Comparison of ENCODE assay signal across 1 cellular context in the genomic region with DNA sequence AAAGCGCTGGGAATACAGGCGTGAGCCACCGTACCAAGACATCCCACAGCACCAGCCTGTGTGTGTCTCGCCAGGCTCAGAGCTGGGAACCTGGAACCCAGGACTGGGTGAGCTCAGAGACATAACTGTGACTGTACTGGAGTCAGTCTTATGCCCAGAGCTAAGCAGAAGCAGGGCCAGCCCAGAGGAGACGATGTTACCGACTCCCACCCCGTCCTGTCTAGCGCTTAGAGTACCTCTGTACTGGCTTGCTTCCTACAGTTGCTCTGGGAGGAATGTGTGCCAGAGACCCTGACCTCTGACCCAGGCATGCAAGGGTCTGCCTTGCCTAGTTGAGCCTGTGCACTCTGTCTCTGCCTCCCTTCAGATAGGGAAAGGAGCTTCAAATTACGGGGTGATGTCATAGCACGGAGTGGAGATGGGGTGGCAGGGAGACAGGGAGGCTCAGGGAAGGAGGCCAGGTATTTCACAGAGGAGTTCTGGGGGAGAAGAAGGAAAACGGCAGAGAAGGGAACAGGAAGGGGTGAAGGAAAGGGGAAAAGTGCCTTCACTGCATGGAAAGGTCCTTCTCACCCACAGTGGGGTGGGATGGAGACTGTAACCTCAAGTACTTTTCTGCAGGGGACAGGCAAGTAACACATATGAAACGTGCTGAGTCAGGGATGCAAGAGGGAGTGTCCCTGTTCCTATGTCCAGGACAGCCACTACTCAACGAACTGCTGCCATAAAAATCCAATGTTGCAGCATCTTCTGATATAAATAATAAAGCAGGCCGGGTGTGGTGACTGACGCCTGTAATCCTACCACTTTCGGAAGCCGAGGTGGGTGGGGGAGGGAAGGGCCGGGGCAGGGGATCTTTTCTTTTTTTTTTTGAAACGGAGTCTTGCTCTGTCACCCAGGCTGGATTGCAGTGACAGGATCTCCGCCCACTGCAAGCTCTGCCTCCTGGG.
TF ChIP-seq lines count a peak whose summit lies in the region.

No MANE protein-coding gene starts in this region.

TF ChIP-seq in HepG2, 621 proteins besides CTCF, POLR2A, EP300 and RAD21 (continued from another document and continues in another):
- TF ChIP-seq, protein P1, sequence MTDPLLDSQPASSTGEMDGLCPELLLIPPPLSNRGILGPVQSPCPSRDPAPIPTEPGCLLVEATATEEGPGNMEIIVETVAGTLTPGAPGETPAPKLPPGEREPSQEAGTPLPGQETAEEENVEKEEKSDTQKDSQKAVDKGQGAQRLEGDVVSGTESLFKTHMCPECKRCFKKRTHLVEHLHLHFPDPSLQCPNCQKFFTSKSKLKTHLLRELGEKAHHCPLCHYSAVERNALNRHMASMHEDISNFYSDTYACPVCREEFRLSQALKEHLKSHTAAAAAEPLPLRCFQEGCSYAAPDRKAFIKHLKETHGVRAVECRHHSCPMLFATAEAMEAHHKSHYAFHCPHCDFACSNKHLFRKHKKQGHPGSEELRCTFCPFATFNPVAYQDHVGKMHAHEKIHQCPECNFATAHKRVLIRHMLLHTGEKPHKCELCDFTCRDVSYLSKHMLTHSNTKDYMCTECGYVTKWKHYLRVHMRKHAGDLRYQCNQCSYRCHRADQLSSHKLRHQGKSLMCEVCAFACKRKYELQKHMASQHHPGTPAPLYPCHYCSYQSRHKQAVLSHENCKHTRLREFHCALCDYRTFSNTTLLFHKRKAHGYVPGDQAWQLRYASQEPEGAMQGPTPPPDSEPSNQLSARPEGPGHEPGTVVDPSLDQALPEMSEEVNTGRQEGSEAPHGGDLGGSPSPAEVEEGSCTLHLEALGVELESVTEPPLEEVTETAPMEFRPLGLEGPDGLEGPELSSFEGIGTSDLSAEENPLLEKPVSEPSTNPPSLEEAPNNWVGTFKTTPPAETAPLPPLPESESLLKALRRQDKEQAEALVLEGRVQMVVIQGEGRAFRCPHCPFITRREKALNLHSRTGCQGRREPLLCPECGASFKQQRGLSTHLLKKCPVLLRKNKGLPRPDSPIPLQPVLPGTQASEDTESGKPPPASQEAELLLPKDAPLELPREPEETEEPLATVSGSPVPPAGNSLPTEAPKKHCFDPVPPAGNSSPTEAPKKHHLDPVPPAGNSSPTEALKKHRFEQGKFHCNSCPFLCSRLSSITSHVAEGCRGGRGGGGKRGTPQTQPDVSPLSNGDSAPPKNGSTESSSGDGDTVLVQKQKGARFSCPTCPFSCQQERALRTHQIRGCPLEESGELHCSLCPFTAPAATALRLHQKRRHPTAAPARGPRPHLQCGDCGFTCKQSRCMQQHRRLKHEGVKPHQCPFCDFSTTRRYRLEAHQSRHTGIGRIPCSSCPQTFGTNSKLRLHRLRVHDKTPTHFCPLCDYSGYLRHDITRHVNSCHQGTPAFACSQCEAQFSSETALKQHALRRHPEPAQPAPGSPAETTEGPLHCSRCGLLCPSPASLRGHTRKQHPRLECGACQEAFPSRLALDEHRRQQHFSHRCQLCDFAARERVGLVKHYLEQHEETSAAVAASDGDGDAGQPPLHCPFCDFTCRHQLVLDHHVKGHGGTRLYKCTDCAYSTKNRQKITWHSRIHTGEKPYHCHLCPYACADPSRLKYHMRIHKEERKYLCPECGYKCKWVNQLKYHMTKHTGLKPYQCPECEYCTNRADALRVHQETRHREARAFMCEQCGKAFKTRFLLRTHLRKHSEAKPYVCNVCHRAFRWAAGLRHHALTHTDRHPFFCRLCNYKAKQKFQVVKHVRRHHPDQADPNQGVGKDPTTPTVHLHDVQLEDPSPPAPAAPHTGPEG (CRISPR knock-in tag; IDR thresholded peaks at IDR 0.05) = no peak
- TF ChIP-seq ZNF558 (CRISPR knock-in tag; IDR thresholded peaks at IDR 0.05; ENCODE audit: borderline replicate concordance) (no peak), EHMT2 (IDR thresholded peaks at IDR 0.05; ENCODE audit: borderline replicate concordance, low read depth, low read length) (no peak), MLX (CRISPR knock-in tag; IDR thresholded peaks at IDR 0.05) (peak; percentile 29; the same call in 1 of the 2 replicates), HNRNPL (IDR thresholded peaks at IDR 0.05; ENCODE audit: low read depth, low read length) (no peak), RFX1 (IDR thresholded peaks at IDR 0.05) (no peak), NFIB (CRISPR knock-in tag; IDR thresholded peaks at IDR 0.05; ENCODE audit: borderline replicate concordance) (no peak), ELF1 (CRISPR knock-in tag; IDR thresholded peaks at IDR 0.05) (no peak), SRSF9 (IDR thresholded peaks at IDR 0.05; ENCODE audit: borderline replicate concordance, insufficient read depth, low read depth, low read length, poor library complexity, severe bottlenecking) (no peak), GATAD2A (CRISPR knock-in tag; IDR thresholded peaks at IDR 0.05) (peak; percentile 66), REXO4 (CRISPR knock-in tag; IDR thresholded peaks at IDR 0.05; ENCODE audit: borderline replicate concordance) (no peak), NR3C1 (CRISPR knock-in tag; IDR thresholded peaks at IDR 0.05) (no peak), NFAT5 (CRISPR knock-in tag; IDR thresholded peaks at IDR 0.05) (no peak), ZNF251 (CRISPR knock-in tag; IDR thresholded peaks at IDR 0.05) (no peak), ZNF574 (CRISPR knock-in tag; IDR thresholded peaks at IDR 0.05) (peak; percentile 68), RFX3 (CRISPR knock-in tag; IDR thresholded peaks at IDR 0.05) (no peak), ZNF724P (CRISPR knock-in tag; IDR thresholded peaks at IDR 0.05; ENCODE audit: borderline replicate concordance) (no peak), DPF2 (CRISPR knock-in tag; IDR thresholded peaks at IDR 0.05; ENCODE audit: borderline replicate concordance, low read depth) (no peak), MIER3 (CRISPR knock-in tag; IDR thresholded peaks at IDR 0.05; ENCODE audit: borderline replicate concordance) (peak; percentile 77; the same call in 1 of the 2 replicates), NRL (CRISPR knock-in tag; IDR thresholded peaks at IDR 0.05; ENCODE audit: borderline replicate concordance) (no peak; the same call in 1 of the 2 replicates), SMARCC2 (IDR thresholded peaks at IDR 0.05) (no peak), ZKSCAN1 (IDR thresholded peaks at IDR 0.05; ENCODE audit: low read length) (no peak), AHDC1 (CRISPR knock-in tag; IDR thresholded peaks at IDR 0.05; ENCODE audit: borderline replicate concordance) (no peak), ZNF564 (CRISPR knock-in tag; IDR thresholded peaks at IDR 0.05) (no peak), SNRNP70 (IDR thresholded peaks at IDR 0.05; ENCODE audit: low read depth, low read length) (no peak), NCOA1 (CRISPR knock-in tag; IDR thresholded peaks at IDR 0.05) (peak; percentile 19; the same call in 1 of the 2 replicates)
- TF ChIP-seq, protein P2, sequence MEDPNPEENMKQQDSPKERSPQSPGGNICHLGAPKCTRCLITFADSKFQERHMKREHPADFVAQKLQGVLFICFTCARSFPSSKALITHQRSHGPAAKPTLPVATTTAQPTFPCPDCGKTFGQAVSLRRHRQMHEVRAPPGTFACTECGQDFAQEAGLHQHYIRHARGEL (CRISPR knock-in tag; IDR thresholded peaks at IDR 0.05) = no peak
- TF ChIP-seq, protein P3, sequence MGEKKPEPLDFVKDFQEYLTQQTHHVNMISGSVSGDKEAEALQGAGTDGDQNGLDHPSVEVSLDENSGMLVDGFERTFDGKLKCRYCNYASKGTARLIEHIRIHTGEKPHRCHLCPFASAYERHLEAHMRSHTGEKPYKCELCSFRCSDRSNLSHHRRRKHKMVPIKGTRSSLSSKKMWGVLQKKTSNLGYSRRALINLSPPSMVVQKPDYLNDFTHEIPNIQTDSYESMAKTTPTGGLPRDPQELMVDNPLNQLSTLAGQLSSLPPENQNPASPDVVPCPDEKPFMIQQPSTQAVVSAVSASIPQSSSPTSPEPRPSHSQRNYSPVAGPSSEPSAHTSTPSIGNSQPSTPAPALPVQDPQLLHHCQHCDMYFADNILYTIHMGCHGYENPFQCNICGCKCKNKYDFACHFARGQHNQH (CRISPR knock-in tag; IDR thresholded peaks at IDR 0.05) = 0 out of 2 replicates have a peak, but pooled peaks have one; percentile 38
